ENCODE assay signal across 1 cellular context in genomic region chr3:171497546-171497945, GRCh38.
TF ChIP-seq lines count a peak whose summit lies in the region.

No MANE protein-coding gene starts in this region.

TF ChIP-seq in K562, 482 proteins besides CTCF, POLR2A, EP300 and RAD21 (continued from another document):
- 0 out of 2 replicates have a peak, but pooled peaks have one; percentile 30 for TF ChIP-seq PKNOX1 (IDR thresholded peaks at IDR 0.05)
